10 cellular contexts compared by ENCODE assay signal in the genomic region with DNA sequence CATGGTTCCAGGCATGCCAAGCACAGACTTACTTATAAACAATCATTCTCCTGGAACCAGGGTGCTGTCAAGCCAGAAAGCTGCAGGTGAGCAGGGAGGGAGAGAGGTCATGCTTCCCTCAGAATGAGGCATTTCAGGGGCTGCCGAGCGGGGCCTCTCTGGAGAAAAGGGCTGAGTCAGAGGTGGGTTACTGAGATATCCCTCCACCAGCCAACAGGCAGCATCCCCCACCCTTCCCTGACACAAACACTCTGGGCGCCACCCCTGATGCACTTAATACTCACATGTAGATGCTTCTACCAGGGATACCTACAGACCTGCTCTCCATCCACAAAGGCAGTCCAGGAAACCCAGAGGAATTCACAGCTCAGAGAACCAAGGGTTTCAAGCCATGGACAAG. TPM values are rescaled to one million over a fixed set of nuclear protein-coding genes. Genes with fewer than 3 reads are reported as not detected.
DNase-seq lines count a peak whose midpoint lies in the region; ATAC-seq and TF ChIP-seq lines count a peak whose summit lies in the region.
"Had no signal": no experiment of that assay in that cellular context is flagged by ENCODE, and none has a peak within 500 bp of the region (broad histone marks: within the 10 kb centered on the region; RNA-seq: fewer than 3 reads in every experiment).

No MANE protein-coding gene starts in this region.

- H3K27me3 ChIP-seq in A673 (replicated peaks; ENCODE audit: insufficient read depth, low read depth, low read length, poor library complexity): no peaks in the 10 kb centered on the region
- no peaks in the 10 kb centered on the region for H3K27me3 ChIP-seq in KMS-11 (ENCODE audit: insufficient read depth, low read depth)
- H3K27me3 ChIP-seq in brain microvascular endothelial cell (replicated peaks): no peaks in the 10 kb centered on the region
- no peaks in the 10 kb centered on the region for H3K27me3 ChIP-seq in muscle layer of colon (ENCODE audit: control insufficient read depth in 1 of 2, insufficient read depth in 2 of 2, low read length in 2 of 2)

- H3K27ac ChIP-seq in A673 (ENCODE audit: low read depth, low read length, poor library complexity, severe bottlenecking) (peak overlapping the region; percentile 90), KMS-11 (peak overlapping the region; percentile 74; the same call in 1 of the 2 replicates), brain microvascular endothelial cell (peak overlapping the region; percentile 88), muscle layer of colon (ENCODE audit: low read depth, low read length) (no peak overlapping the region)

- in situ Hi-C loops in brain microvascular endothelial cell (cut with HindIII; ENCODE audit: low pct_ligation_motif_present, low sequenced_read_pairs): no loop called here

- intact Hi-C loops in A673 (cut with micrococcal nuclease; ENCODE audit: unreplicated experiment) (no loop called here), head of caudate nucleus (cut with DNase I) (no loop called here)

- no TSS peak for BruUV-seq in A673 (replicated peaks; lab: Mats Ljungman, UMichigan)

- ATAC-seq in left lobe of liver (no peak), GM18873 (IDR thresholded peaks at IDR 0.05; ENCODE audit: low FRiP score, unreplicated experiment) (no peak)

- H3K4me3 ChIP-seq in A673 (ENCODE audit: low read depth, low read length, poor library complexity, severe bottlenecking) (no peak overlapping the region), KMS-11 (IDR thresholded peaks at IDR 0.05; ENCODE audit: insufficient read depth, low read depth, low read length) (no peak overlapping the region), brain microvascular endothelial cell (ENCODE audit: low read depth, low read length) (no peak overlapping the region), muscle layer of colon (ENCODE audit: low read depth in 1 of 2, low read length in 2 of 2) (no peak overlapping the region)

- H3K9me3 ChIP-seq in A673 (ENCODE audit: low read depth, low read length, poor library complexity, severe bottlenecking): no peaks in the 10 kb centered on the region
- no peaks in the 10 kb centered on the region for H3K9me3 ChIP-seq in muscle layer of colon (ENCODE audit: low read length)

- TF ChIP-seq CTCF in A673 (conservative IDR thresholded peaks at IDR 0.05; ENCODE audit: low read depth, low read length) (no peak), KMS-11 (conservative IDR thresholded peaks at IDR 0.05; ENCODE audit: low read depth, low read length) (no peak), brain microvascular endothelial cell (IDR thresholded peaks at IDR 0.05; ENCODE audit: low read depth, low read length, missing control alignments) (no peak)

- H3K36me3 ChIP-seq in A673 (ENCODE audit: insufficient read depth, low read length, poor library complexity, severe bottlenecking) (peaks cover 12% of the 10 kb centered on the region), KMS-11 (ENCODE audit: insufficient read depth) (no peaks in the 10 kb centered on the region), brain microvascular endothelial cell (replicated peaks) (peaks cover 13% of the 10 kb centered on the region), muscle layer of colon (ENCODE audit: insufficient read depth, low read length) (peaks cover 2% of the 10 kb centered on the region)

- DNase-seq in A673 (ENCODE audit: low spot score) (no peak), brain microvascular endothelial cell (no peak), left lobe of liver (ENCODE audit: low spot score) (no peak), A172 (ENCODE audit: low spot score) (no peak), head of caudate nucleus (no peak)
- DNase-seq: DMS79, NCI-H1105 treated with DMSO at 0.1 percent for 48 hours had no signal

- H3K79me2 ChIP-seq in KMS-11 (ENCODE audit: insufficient read depth, low read depth): peaks cover 23% of the 10 kb centered on the region; the same call in 1 of the 2 replicates

- no peaks in the 10 kb centered on the region for H4K20me1 ChIP-seq in KMS-11 (ENCODE audit: insufficient read depth)

- POLR2A ChIA-PET in A673 (lab: Charles Lee; ENCODE audit: low non-redundant PET): no interaction called here

- H3K4me1 ChIP-seq in A673 (ENCODE audit: insufficient read depth, low read length, poor library complexity, severe bottlenecking): peaks cover 60% of the 10 kb centered on the region
- peaks cover 55% of the 10 kb centered on the region for H3K4me1 ChIP-seq in KMS-11 (ENCODE audit: low read depth, poor library complexity, severe bottlenecking)
- H3K4me1 ChIP-seq in muscle layer of colon (ENCODE audit: insufficient read depth, low read length): peaks cover 44% of the 10 kb centered on the region

- H3K9ac ChIP-seq in KMS-11 (no peak overlapping the region), muscle layer of colon (ENCODE audit: low read length) (peak overlapping the region; percentile 18)

- CTCF ChIA-PET in A673 (lab: Charles Lee): interaction anchor here (0.6 kb wide), 1 partner anchor 1099 kb away, joined by 8 read pairs; no protein-coding TSS in a partner anchor

- H2AFZ ChIP-seq in KMS-11 (ENCODE audit: low read depth): no peak overlapping the region

- H3K4me2 ChIP-seq in KMS-11: no peak overlapping the region

RNA-seq across cellular contexts. Expression of gene STK40, which starts 13.1 kb away (rescaled TPM):
- 93.2 and 109 TPM in 2 replicates for total RNA-seq in A673 (2021)
- 31.6 TPM for total RNA-seq in left lobe of liver
- 13.8 and 17.1 TPM in 2 replicates for total RNA-seq in A172 (2014; rRNA removed; shearing (Covaris generic))

RNA-seq across cellular contexts. Expression of gene LSM10, which starts 25.1 kb away (rescaled TPM):
- total RNA-seq in A673 (2021) (60.7 and 68.0 TPM in 2 replicates), left lobe of liver (20.9 TPM)
- total RNA-seq in A172 (2014; rRNA removed; shearing (Covaris generic)): 6.4 and 7.0 TPM in 2 replicates

RNA-seq across cellular contexts. Expression of gene EVA1B, which starts 49.2 kb away (rescaled TPM):
- 6.2 and 8.4 TPM in 2 replicates for total RNA-seq in A673 (2021)
- total RNA-seq in left lobe of liver: 4.8 TPM
- 9.6 and 17.8 TPM in 2 replicates for total RNA-seq in A172 (2014; rRNA removed; shearing (Covaris generic))
